In genomic region chr9:101705135-101705661, GRCh38 we compare ENCODE assay signal across 8 cellular contexts. TPM values are rescaled to one million over a fixed set of nuclear protein-coding genes. Genes with fewer than 3 reads are reported as not detected.
DNase-seq lines count a peak whose midpoint lies in the region; ATAC-seq and TF ChIP-seq lines count a peak whose summit lies in the region.

No MANE protein-coding gene starts in this region.

- H3K27ac ChIP-seq in iPS-20b (ENCODE audit: low read length): no peak overlapping the region

- no peak overlapping the region for H3K4me3 ChIP-seq in HFF-Myc (replicated peaks; ENCODE audit: low read depth, low read length)
- H3K4me3 ChIP-seq in iPS-20b (ENCODE audit: low read length): peak overlapping the region; percentile 70

- peaks cover 8% of the 10 kb centered on the region for H3K27me3 ChIP-seq in iPS-20b (ENCODE audit: insufficient read depth, low read length)

- peak overlapping the region; percentile 28; the same call in 1 of the 2 replicates for H3K9ac ChIP-seq in iPS-20b (ENCODE audit: low read depth, low read length)

- ATAC-seq in GM21717 (IDR thresholded peaks at IDR 0.05; ENCODE audit: unreplicated experiment): no peak

- H3K4me1 ChIP-seq in iPS-20b (ENCODE audit: insufficient read depth, low read length): peaks cover 5% of the 10 kb centered on the region; the same call in 1 of the 2 replicates

- TF ChIP-seq CTCF in GM10266 (IDR thresholded peaks at IDR 0.05; ENCODE audit: control insufficient read depth, insufficient read depth, low read depth, missing control alignments) (peak; percentile 9), HFF-Myc (IDR thresholded peaks at IDR 0.05; ENCODE audit: low read depth, low read length, missing control alignments) (peak; percentile 7)

- H3K9me3 ChIP-seq in iPS-20b (ENCODE audit: insufficient read depth, low read depth, low read length): no peaks in the 10 kb centered on the region

- DNase-seq in GM10266 (ENCODE audit: extremely low spot score) (no peak), HFF-Myc (ENCODE audit: extremely low read depth, low read depth) (no peak), NCI-H460 (ENCODE audit: extremely low read depth, low read depth) (peak; percentile 58)
- DNase-seq in activated naive CD4-positive, alpha-beta T cell treated with anti-CD3 and anti-CD28 coated beads, Interleukin-2, amount 50 U/mL, for 16 hours: peak; percentile 35
- DNase-seq in stimulated activated CD4-positive, alpha-beta T cell treated with anti-CD3 and anti-CD28 coated beads, Interleukin-4, amount 100 ng/mL, for 48 hours (ENCODE audit: low read depth in 2 of 2): peak; percentile 8 to 10
- no peak for DNase-seq in activated CD4-positive, CD25-positive, alpha-beta regulatory T cell treated with anti-CD3 and anti-CD28 coated beads, Interleukin-2, amount 50 U/mL, for 72 hours

- no peaks in the 10 kb centered on the region for H3K36me3 ChIP-seq in iPS-20b (ENCODE audit: insufficient read depth, low read depth, low read length)

RNA-seq across cellular contexts. Expression of gene GRIN3A, which starts 33.2 kb away (rescaled TPM):
- not detected in 2 replicates for total RNA-seq in NCI-H460 (2014; rRNA removed; shearing (Covaris generic))
- polyA plus RNA-seq in NCI-H460 (2014; cell fraction: nucleus; rRNA removed): not detected in 2 replicates

Comparison
In these comparisons a context has a peak if more than half of its experiments do, and no peak if none do; other contexts are left out.
1. DNase-seq: peak in NCI-H460 (single experiment), activated naive CD4-positive, alpha-beta T cell treated with anti-CD3 and anti-CD28 coated beads, Interleukin-2, amount 50 U/mL, for 16 hours (single experiment) and stimulated activated CD4-positive, alpha-beta T cell treated with anti-CD3 and anti-CD28 coated beads, Interleukin-4, amount 100 ng/mL, for 48 hours (2 of 2); none in GM10266 (single experiment), HFF-Myc (single experiment) and activated CD4-positive, CD25-positive, alpha-beta regulatory T cell treated with anti-CD3 and anti-CD28 coated beads, Interleukin-2, amount 50 U/mL, for 72 hours (single experiment).